Comparison of ENCODE assay signal across 1 cellular context in the genomic region with DNA sequence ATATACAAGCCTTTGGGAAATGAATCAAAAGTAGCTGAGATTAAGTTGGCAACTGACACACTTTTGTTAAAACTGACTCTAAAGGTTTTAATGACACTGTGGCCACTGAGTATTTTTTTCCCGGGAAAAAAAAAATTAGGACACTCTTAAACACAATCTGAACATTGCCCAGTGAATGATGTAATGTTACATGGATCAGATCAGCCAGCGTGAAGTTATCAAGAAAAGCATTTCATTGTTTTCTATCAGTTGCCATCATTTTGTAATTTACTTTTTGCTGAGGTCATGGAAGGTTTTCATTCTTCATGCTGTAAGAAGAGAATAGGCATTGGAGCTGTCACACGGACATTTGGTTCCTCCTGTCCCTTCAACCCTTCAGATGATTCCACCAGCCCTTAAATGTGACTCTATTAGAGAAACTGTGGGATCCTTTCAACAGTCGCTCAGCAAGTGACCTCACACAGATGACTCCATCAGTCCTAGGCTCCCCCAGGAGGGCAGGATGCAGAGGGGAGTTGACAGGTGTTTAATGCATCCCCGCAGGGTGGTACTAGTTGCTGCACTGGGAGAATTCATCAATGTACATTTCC.
TF ChIP-seq lines count a peak whose summit lies in the region.

No MANE protein-coding gene starts in this region.

TF ChIP-seq in IMR-90, 13 proteins besides CTCF, POLR2A, EP300 and RAD21:
- TF ChIP-seq RCOR1 (IDR thresholded peaks at IDR 0.05; ENCODE audit: insufficient replicate concordance, low read length) (no peak), CHD1 (IDR thresholded peaks at IDR 0.05; ENCODE audit: low read depth, low read length) (no peak)
